In genomic region chr2:96898135-96898505, GRCh38 we compare ENCODE assay signal across 20 cellular contexts.
"Had no signal": no experiment of that assay in that cellular context is flagged by ENCODE, and none has a peak within 500 bp of the region (broad histone marks: within the 10 kb centered on the region; RNA-seq: fewer than 3 reads in every experiment).

No MANE protein-coding gene starts in this region.

- DNase-seq: activated CD4-positive, alpha-beta T cell treated with anti-CD3 and anti-CD28 coated beads for 1 hour; activated CD4-positive, alpha-beta T cell treated with anti-CD3 and anti-CD28 coated beads, Interleukin-2, amount 50 U/mL, for 1 hour; activated CD8-positive, alpha-beta T cell treated with anti-CD3 and anti-CD28 coated beads, Interleukin-2, amount 10 ng/mL, durations not matched to agents 7 days and 5 days; activated gamma-delta T cell; activated naive CD4-positive, alpha-beta T cell treated with anti-CD3 and anti-CD28 coated beads, Interleukin-2, amount 50 U/mL, for 16 hours; activated naive CD8-positive, alpha-beta T cell treated with anti-CD3 and anti-CD28 coated beads, Interleukin-2, amount 50 U/mL, for 24 hours; aorta; brain microvascular endothelial cell; caudate nucleus; effector CD4-positive, alpha-beta T cell; erythroblast; foreskin keratinocyte; kidney; left ventricle myocardium superior; retina; stimulated activated CD4-positive, alpha-beta T cell treated with anti-CD3 and anti-CD28 coated beads, Interleukin-4, amount 100 ng/mL, for 1 hour; stimulated activated naive CD4-positive, alpha-beta T cell treated with Interleukin-2 at 50 U/mL for 16 hours; T-helper 1 cell; T-helper 9 cell had no signal

- H3K36me3 ChIP-seq: brain microvascular endothelial cell, uterus had no signal

- FAIRE-seq: kidney had no signal

- H3K9me3 ChIP-seq: uterus had no signal

- H3K27me3 ChIP-seq: brain microvascular endothelial cell, foreskin keratinocyte, uterus had no signal

- ATAC-seq: activated CD8-positive, alpha-beta T cell treated with anti-CD3 and anti-CD28 coated beads, Interleukin-2, amount 10 ng/mL, durations not matched to agents 7 days and 5 days; foreskin keratinocyte; left ventricle myocardium superior had no signal

- H3K4me3 ChIP-seq: uterus had no signal

- H3K27ac ChIP-seq: brain microvascular endothelial cell, foreskin keratinocyte, uterus had no signal
